ENCODE assay signal across 20 cellular contexts in genomic region chr2:38440655-38441054, GRCh38.
DNase-seq lines count a peak whose midpoint lies in the region; TF ChIP-seq lines count a peak whose summit lies in the region.
"Had no signal": no experiment of that assay in that cellular context is flagged by ENCODE, and none has a peak within 500 bp of the region (broad histone marks: within the 10 kb centered on the region; RNA-seq: fewer than 3 reads in every experiment).

No MANE protein-coding gene starts in this region.

- peaks cover 10% of the 10 kb centered on the region for H3K27me3 Mint-ChIP-seq in activated T-cell treated with anti-CD3 and anti-CD28 coated beads, Interleukin-2, amount 50 U/mL, for 24 hours

- intact Hi-C loops in posterior vena cava (cut with DNase I) = no loop called here

- no peaks in the 10 kb centered on the region for H3K9me3 Mint-ChIP-seq in activated T-cell treated with anti-CD3 and anti-CD28 coated beads, Interleukin-2, amount 50 U/mL, for 24 hours
- H3K9me3 Mint-ChIP-seq: activated CD8-positive, alpha-beta T cell treated with anti-CD3 and anti-CD28 coated beads for 36 hours; activated T-helper 1 cell treated with anti-CD3 and anti-CD28 coated beads, Interleukin-12 subunit alpha, Interleukin-12 subunit beta, Interleukin-2, Interleukin-4 antibody, amounts not matched to agents 30 ng/mL and 10 ng/mL and 1 ng/mL, durations not matched to agents 14 hours and 24 hours and 36 hours; central memory CD8-positive, alpha-beta T cell; effector memory CD8-positive, alpha-beta T cell; HFFc6; naive thymus-derived CD8-positive, alpha-beta T cell; stimulated activated naive CD8-positive, alpha-beta T cell treated with anti-CD3 and anti-CD28 coated beads, Interleukin-15, Interleukin-2, amounts not matched to agents 100 ng/mL and 50 ng/mL, for 24 hours had no signal

- DNase-seq in DMS 273 (lab: John Stamatoyannopoulos, UW; ENCODE audit: unreplicated experiment) (peak; percentile 45), DMS 273 treated with DMSO at 0.1 percent for 48 hours (lab: John Stamatoyannopoulos, UW) (no peak), NCI-H146 treated with DMSO at 0.1 percent for 48 hours (lab: John Stamatoyannopoulos, UW; ENCODE audit: unreplicated experiment) (peak; percentile 10), erythroblast (lab: John Stamatoyannopoulos, UW) (peak; percentile 64 to 86), posterior vena cava (ENCODE audit: low spot score) (peak; percentile 35), NCI-H82 (lab: John Stamatoyannopoulos, UW) (no peak)
- DNase-seq in activated T-cell treated with anti-CD3 and anti-CD28 coated beads, Interleukin-2, amount 50 U/mL, for 24 hours = no peak
- DNase-seq in activated CD4-positive, alpha-beta T cell treated with anti-CD3 and anti-CD28 coated beads for 4 hours = no peak
- DNase-seq: activated CD8-positive, alpha-beta T cell treated with anti-CD3 and anti-CD28 coated beads for 36 hours; DMS53; effector memory CD8-positive, alpha-beta T cell; HFFc6; IMR-90; naive thymus-derived CD8-positive, alpha-beta T cell; NCI-H1105 treated with DMSO at 0.1 percent for 48 hours; NCI-H2227 treated with DMSO at 0.1 percent for 48 hours; posterior cingulate gyrus had no signal

- no peak overlapping the region for H3K27ac Mint-ChIP-seq in activated T-cell treated with anti-CD3 and anti-CD28 coated beads, Interleukin-2, amount 50 U/mL, for 24 hours
- H3K27ac Mint-ChIP-seq: activated CD8-positive, alpha-beta T cell treated with anti-CD3 and anti-CD28 coated beads for 36 hours; activated T-helper 1 cell treated with anti-CD3 and anti-CD28 coated beads, Interleukin-12 subunit alpha, Interleukin-12 subunit beta, Interleukin-2, Interleukin-4 antibody, amounts not matched to agents 30 ng/mL and 10 ng/mL and 1 ng/mL, durations not matched to agents 14 hours and 24 hours and 36 hours; effector memory CD8-positive, alpha-beta T cell; HFFc6; stimulated activated naive CD8-positive, alpha-beta T cell treated with anti-CD3 and anti-CD28 coated beads, Interleukin-15, Interleukin-2, amounts not matched to agents 100 ng/mL and 50 ng/mL, for 24 hours had no signal

- TF ChIP-seq POLR2A in erythroblast (IDR thresholded peaks at IDR 0.05; ENCODE audit: low read length) = no peak

- H3K36me3 Mint-ChIP-seq in activated T-cell treated with anti-CD3 and anti-CD28 coated beads, Interleukin-2, amount 50 U/mL, for 24 hours (ENCODE audit: low read depth) = no peaks in the 10 kb centered on the region
- H3K36me3 Mint-ChIP-seq: naive thymus-derived CD8-positive, alpha-beta T cell had no signal

- peaks cover 8% of the 10 kb centered on the region for H3K4me1 Mint-ChIP-seq in activated T-cell treated with anti-CD3 and anti-CD28 coated beads, Interleukin-2, amount 50 U/mL, for 24 hours (ENCODE audit: low read depth)
- H3K4me1 Mint-ChIP-seq: central memory CD8-positive, alpha-beta T cell had no signal

- no peak overlapping the region for H3K4me3 Mint-ChIP-seq in activated T-cell treated with anti-CD3 and anti-CD28 coated beads, Interleukin-2, amount 50 U/mL, for 24 hours
- H3K4me3 Mint-ChIP-seq: activated CD8-positive, alpha-beta T cell treated with anti-CD3 and anti-CD28 coated beads for 36 hours; activated T-helper 1 cell treated with anti-CD3 and anti-CD28 coated beads, Interleukin-12 subunit alpha, Interleukin-12 subunit beta, Interleukin-2, Interleukin-4 antibody, amounts not matched to agents 30 ng/mL and 10 ng/mL and 1 ng/mL, durations not matched to agents 14 hours and 24 hours and 36 hours; central memory CD8-positive, alpha-beta T cell; effector memory CD8-positive, alpha-beta T cell; HFFc6; naive thymus-derived CD8-positive, alpha-beta T cell; stimulated activated naive CD8-positive, alpha-beta T cell treated with anti-CD3 and anti-CD28 coated beads, Interleukin-15, Interleukin-2, amounts not matched to agents 100 ng/mL and 50 ng/mL, for 24 hours had no signal

Comparison
In these comparisons a context has a peak if more than half of its experiments do, and no peak if none do; other contexts are left out.
1. DNase-seq: peak in DMS 273 (single experiment), NCI-H146 treated with DMSO at 0.1 percent for 48 hours (single experiment), erythroblast (2 of 2) and posterior vena cava (single experiment); none in DMS 273 treated with DMSO at 0.1 percent for 48 hours (single experiment), activated T-cell treated with anti-CD3 and anti-CD28 coated beads, Interleukin-2, amount 50 U/mL, for 24 hours (single experiment), NCI-H82 (single experiment) and activated CD4-positive, alpha-beta T cell treated with anti-CD3 and anti-CD28 coated beads for 4 hours (0 of 2).